In the genomic region with DNA sequence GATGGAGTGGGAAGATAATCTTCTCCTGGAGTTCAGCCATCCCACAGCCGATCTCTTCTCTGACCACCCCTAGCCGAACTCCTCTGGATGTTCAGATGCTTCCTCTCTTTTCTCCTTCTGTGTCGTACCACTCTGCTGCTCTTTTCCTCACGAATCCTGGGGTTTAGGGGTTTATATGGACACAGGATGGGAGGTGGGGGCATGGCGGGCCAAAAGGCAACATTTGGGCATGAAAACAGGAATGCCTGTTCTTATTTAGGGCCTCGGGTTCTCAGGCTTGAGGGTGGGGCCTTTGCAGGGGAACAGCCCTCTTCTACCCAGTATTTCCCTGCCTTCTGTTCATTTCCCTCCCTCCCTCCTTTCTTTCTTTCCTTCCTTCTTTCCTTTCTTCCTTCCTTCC, we compare ENCODE assay signal across 34 cellular contexts.
"Had no signal": no experiment of that assay in that cellular context is flagged by ENCODE, and none has a peak within 500 bp of the region (broad histone marks: within the 10 kb centered on the region; RNA-seq: fewer than 3 reads in every experiment).

No MANE protein-coding gene starts in this region.

- H3K9ac ChIP-seq: KMS-11 had no signal

- H3K4me3 ChIP-seq: MG63 had no signal

- H3K27me3 ChIP-seq: MG63 had no signal

- H3K36me3 ChIP-seq: MG63 had no signal

- DNase-seq: Karpas-422, Kasumi-1, MG63, MM.1S, MV-4-11, NCI-H1048, NCI-H1092, NCI-H1092 treated with DMSO at 0.1 percent for 48 hours, NCI-H1105, NCI-H1105 treated with DMSO at 0.1 percent for 48 hours, NCI-H1417, NCI-H1417 treated with DMSO at 0.1 percent for 48 hours, NCI-H1436, NCI-H1436 treated with DMSO at 0.1 percent for 48 hours, NCI-H146, NCI-H1694, NCI-H1694 treated with DMSO at 0.1 percent for 48 hours, NCI-H187, NCI-H187 treated with DMSO at 0.1 percent for 48 hours, NCI-H1930, NCI-H2029, NCI-H2029 treated with DMSO at 0.1 percent for 48 hours, NCI-H2081, NCI-H2081 treated with DMSO at 0.1 percent for 48 hours, NCI-H2107, NCI-H2171, NCI-H2171 treated with DMSO at 0.1 percent for 48 hours, NCI-H2227 treated with DMSO at 0.1 percent for 48 hours, NCI-H226, NCI-H345, NCI-H446, NCI-H446 treated with DMSO at 0.1 percent for 48 hours, NCI-H510A had no signal

- H3K27ac ChIP-seq: KMS-11 had no signal

- H3K9me3 ChIP-seq: MG63 had no signal
